1 cellular context compared by ENCODE assay signal in the genomic region with DNA sequence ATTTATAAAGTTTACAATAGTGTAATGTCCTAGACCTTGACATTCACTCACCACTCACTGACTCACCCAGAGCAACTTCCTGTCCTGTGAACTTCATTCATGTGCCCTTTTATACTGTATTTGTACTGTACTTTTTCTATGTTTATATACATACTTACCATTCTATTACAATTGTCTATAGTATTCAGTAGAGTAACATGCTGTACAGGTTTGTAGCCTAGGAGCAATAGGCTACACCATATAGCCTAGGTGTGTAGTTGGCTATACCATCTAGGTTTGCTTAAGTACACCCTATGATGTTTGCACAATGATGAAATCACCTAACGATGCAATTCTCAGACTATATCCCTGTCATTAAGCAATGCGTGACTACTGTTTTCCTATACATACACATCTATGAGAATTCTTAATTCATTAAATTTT.
A peak's percentile ranks its signal among the peaks of the same experiment; 100 is the strongest.
TF ChIP-seq lines count a peak whose summit lies in the region.

No MANE protein-coding gene starts in this region.

TF ChIP-seq in HepG2, 621 proteins besides CTCF, POLR2A, EP300 and RAD21 (continued from another document and continues in another):
- TF ChIP-seq, protein P1, sequence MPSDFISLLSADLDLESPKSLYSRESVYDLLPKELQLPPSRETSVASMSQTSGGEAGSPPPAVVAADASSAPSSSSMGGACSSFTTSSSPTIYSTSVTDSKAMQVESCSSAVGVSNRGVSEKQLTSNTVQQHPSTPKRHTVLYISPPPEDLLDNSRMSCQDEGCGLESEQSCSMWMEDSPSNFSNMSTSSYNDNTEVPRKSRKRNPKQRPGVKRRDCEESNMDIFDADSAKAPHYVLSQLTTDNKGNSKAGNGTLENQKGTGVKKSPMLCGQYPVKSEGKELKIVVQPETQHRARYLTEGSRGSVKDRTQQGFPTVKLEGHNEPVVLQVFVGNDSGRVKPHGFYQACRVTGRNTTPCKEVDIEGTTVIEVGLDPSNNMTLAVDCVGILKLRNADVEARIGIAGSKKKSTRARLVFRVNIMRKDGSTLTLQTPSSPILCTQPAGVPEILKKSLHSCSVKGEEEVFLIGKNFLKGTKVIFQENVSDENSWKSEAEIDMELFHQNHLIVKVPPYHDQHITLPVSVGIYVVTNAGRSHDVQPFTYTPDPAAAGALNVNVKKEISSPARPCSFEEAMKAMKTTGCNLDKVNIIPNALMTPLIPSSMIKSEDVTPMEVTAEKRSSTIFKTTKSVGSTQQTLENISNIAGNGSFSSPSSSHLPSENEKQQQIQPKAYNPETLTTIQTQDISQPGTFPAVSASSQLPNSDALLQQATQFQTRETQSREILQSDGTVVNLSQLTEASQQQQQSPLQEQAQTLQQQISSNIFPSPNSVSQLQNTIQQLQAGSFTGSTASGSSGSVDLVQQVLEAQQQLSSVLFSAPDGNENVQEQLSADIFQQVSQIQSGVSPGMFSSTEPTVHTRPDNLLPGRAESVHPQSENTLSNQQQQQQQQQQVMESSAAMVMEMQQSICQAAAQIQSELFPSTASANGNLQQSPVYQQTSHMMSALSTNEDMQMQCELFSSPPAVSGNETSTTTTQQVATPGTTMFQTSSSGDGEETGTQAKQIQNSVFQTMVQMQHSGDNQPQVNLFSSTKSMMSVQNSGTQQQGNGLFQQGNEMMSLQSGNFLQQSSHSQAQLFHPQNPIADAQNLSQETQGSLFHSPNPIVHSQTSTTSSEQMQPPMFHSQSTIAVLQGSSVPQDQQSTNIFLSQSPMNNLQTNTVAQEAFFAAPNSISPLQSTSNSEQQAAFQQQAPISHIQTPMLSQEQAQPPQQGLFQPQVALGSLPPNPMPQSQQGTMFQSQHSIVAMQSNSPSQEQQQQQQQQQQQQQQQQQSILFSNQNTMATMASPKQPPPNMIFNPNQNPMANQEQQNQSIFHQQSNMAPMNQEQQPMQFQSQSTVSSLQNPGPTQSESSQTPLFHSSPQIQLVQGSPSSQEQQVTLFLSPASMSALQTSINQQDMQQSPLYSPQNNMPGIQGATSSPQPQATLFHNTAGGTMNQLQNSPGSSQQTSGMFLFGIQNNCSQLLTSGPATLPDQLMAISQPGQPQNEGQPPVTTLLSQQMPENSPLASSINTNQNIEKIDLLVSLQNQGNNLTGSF (CRISPR knock-in tag; IDR thresholded peaks at IDR 0.05): no peak
- TF ChIP-seq SIX1 (CRISPR knock-in tag; IDR thresholded peaks at IDR 0.05; ENCODE audit: borderline replicate concordance) (no peak), NCOA2 (CRISPR knock-in tag; IDR thresholded peaks at IDR 0.05) (0 out of 2 replicates have a peak, but pooled peaks have one; percentile 38), ZNF670 (CRISPR knock-in tag; IDR thresholded peaks at IDR 0.05; ENCODE audit: borderline replicate concordance) (no peak), RARA (CRISPR knock-in tag; IDR thresholded peaks at IDR 0.05) (peak; percentile 86), ZNF577 (CRISPR knock-in tag; IDR thresholded peaks at IDR 0.05; ENCODE audit: borderline replicate concordance, low read depth) (no peak), HOXA9 (CRISPR knock-in tag; IDR thresholded peaks at IDR 0.05; ENCODE audit: borderline replicate concordance) (no peak), MYNN (CRISPR knock-in tag; IDR thresholded peaks at IDR 0.05; ENCODE audit: low read depth) (no peak), KDM3A (CRISPR knock-in tag; IDR thresholded peaks at IDR 0.05; ENCODE audit: low read depth) (0 out of 2 replicates have a peak, but pooled peaks have one; percentile 27), SNAPC2 (CRISPR knock-in tag; IDR thresholded peaks at IDR 0.05) (0 out of 2 replicates have a peak, but pooled peaks have one; percentile 40), CBX1 (IDR thresholded peaks at IDR 0.05; ENCODE audit: low read depth) (no peak), REL (CRISPR knock-in tag; conservative IDR thresholded peaks at IDR 0.05) (no peak), ZNF660 (CRISPR knock-in tag; IDR thresholded peaks at IDR 0.05; ENCODE audit: borderline replicate concordance, low read depth) (no peak), JARID2 (CRISPR knock-in tag; IDR thresholded peaks at IDR 0.05; ENCODE audit: insufficient replicate concordance) (no peak), ZNF878 (CRISPR knock-in tag; IDR thresholded peaks at IDR 0.05) (no peak), ZNF101 (CRISPR knock-in tag; IDR thresholded peaks at IDR 0.05; ENCODE audit: borderline replicate concordance, low read depth) (no peak), KLF12 (CRISPR knock-in tag; IDR thresholded peaks at IDR 0.05; ENCODE audit: borderline replicate concordance) (no peak), SIN3A (IDR thresholded peaks at IDR 0.05; ENCODE audit: borderline replicate concordance, low read depth, low read length) (no peak), MATR3 (CRISPR knock-in tag; IDR thresholded peaks at IDR 0.05) (no peak), ZNF251 (CRISPR knock-in tag; IDR thresholded peaks at IDR 0.05) (no peak), MAFF (IDR thresholded peaks at IDR 0.05; ENCODE audit: low read depth, low read length) (0 out of 2 replicates have a peak, but pooled peaks have one; percentile 15), SMAD1 (CRISPR knock-in tag; IDR thresholded peaks at IDR 0.05; ENCODE audit: borderline replicate concordance, low read depth) (no peak), TCF7 (IDR thresholded peaks at IDR 0.05; ENCODE audit: low read depth) (no peak), ZNF782 (CRISPR knock-in tag; IDR thresholded peaks at IDR 0.05; ENCODE audit: borderline replicate concordance) (no peak), ZNF382 (CRISPR knock-in tag; IDR thresholded peaks at IDR 0.05; ENCODE audit: borderline replicate concordance) (no peak), MED1 (CRISPR knock-in tag; IDR thresholded peaks at IDR 0.05) (no peak), ZNF367 (CRISPR knock-in tag; IDR thresholded peaks at IDR 0.05; ENCODE audit: borderline replicate concordance) (no peak), ZBTB3 (CRISPR knock-in tag; IDR thresholded peaks at IDR 0.05; ENCODE audit: borderline replicate concordance, low read depth) (no peak), ZNF24 (IDR thresholded peaks at IDR 0.05) (no peak), ZNF282 (IDR thresholded peaks at IDR 0.05; ENCODE audit: partially characterized antibody) (no peak), SPEN (CRISPR knock-in tag; IDR thresholded peaks at IDR 0.05; ENCODE audit: low read depth) (no peak), NR3C1 (CRISPR knock-in tag; IDR thresholded peaks at IDR 0.05) (no peak), PRPF4 (IDR thresholded peaks at IDR 0.05; ENCODE audit: low read depth, low read length, poor library complexity, severe bottlenecking) (no peak), KLF6 (CRISPR knock-in tag; IDR thresholded peaks at IDR 0.05) (no peak), KAT8 (CRISPR knock-in tag; IDR thresholded peaks at IDR 0.05) (peak; percentile 43; the same call in 1 of the 2 replicates), ZNF761 (CRISPR knock-in tag; conservative IDR thresholded peaks at IDR 0.05) (no peak), ZNF841 (CRISPR knock-in tag; IDR thresholded peaks at IDR 0.05; ENCODE audit: borderline replicate concordance) (no peak), ZNF10 (CRISPR knock-in tag; IDR thresholded peaks at IDR 0.05; ENCODE audit: borderline replicate concordance, low read depth) (no peak), NRL (CRISPR knock-in tag; IDR thresholded peaks at IDR 0.05; ENCODE audit: borderline replicate concordance) (no peak), PTBP1 (IDR thresholded peaks at IDR 0.05; ENCODE audit: low read depth, low read length, poor library complexity, severe bottlenecking) (no peak), NAIF1 (CRISPR knock-in tag; IDR thresholded peaks at IDR 0.05; ENCODE audit: borderline replicate concordance) (no peak), KLF15 (CRISPR knock-in tag; IDR thresholded peaks at IDR 0.05; ENCODE audit: borderline replicate concordance) (no peak)
- TF ChIP-seq, protein P2, sequence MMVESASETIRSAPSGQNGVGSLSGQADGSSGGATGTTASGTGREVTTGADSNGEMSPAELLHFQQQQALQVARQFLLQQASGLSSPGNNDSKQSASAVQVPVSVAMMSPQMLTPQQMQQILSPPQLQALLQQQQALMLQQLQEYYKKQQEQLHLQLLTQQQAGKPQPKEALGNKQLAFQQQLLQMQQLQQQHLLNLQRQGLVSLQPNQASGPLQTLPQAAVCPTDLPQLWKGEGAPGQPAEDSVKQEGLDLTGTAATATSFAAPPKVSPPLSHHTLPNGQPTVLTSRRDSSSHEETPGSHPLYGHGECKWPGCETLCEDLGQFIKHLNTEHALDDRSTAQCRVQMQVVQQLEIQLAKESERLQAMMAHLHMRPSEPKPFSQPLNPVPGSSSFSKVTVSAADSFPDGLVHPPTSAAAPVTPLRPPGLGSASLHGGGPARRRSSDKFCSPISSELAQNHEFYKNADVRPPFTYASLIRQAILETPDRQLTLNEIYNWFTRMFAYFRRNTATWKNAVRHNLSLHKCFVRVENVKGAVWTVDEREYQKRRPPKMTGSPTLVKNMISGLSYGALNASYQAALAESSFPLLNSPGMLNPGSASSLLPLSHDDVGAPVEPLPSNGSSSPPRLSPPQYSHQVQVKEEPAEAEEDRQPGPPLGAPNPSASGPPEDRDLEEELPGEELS (CRISPR knock-in tag; IDR thresholded peaks at IDR 0.05): no peak
- TF ChIP-seq, protein P3, sequence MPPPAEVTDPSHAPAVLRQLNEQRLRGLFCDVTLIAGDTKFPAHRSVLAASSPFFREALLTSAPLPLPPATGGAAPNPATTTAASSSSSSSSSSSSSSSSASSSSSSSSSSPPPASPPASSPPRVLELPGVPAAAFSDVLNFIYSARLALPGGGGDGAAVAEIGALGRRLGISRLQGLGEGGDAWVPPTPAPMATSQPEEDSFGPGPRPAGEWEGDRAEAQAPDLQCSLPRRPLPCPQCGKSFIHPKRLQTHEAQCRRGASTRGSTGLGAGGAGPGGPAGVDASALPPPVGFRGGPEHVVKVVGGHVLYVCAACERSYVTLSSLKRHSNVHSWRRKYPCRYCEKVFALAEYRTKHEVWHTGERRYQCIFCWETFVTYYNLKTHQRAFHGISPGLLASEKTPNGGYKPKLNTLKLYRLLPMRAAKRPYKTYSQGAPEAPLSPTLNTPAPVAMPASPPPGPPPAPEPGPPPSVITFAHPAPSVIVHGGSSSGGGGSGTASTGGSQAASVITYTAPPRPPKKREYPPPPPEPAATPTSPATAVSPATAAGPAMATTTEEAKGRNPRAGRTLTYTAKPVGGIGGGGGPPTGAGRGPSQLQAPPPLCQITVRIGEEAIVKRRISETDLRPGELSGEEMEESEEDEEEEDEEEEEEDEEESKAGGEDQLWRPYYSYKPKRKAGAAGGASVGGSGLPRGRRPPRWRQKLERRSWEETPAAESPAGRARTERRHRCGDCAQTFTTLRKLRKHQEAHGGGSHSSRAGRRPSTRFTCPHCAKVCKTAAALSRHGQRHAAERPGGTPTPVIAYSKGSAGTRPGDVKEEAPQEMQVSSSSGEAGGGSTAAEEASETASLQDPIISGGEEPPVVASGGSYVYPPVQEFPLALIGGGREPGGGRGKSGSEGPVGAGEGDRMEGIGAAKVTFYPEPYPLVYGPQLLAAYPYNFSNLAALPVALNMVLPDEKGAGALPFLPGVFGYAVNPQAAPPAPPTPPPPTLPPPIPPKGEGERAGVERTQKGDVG (CRISPR knock-in tag; IDR thresholded peaks at IDR 0.05; ENCODE audit: borderline replicate concordance): no peak
- TF ChIP-seq, protein P4, sequence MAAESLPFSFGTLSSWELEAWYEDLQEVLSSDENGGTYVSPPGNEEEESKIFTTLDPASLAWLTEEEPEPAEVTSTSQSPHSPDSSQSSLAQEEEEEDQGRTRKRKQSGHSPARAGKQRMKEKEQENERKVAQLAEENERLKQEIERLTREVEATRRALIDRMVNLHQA (CRISPR knock-in tag; IDR thresholded peaks at IDR 0.05): no peak
- TF ChIP-seq, protein P5, sequence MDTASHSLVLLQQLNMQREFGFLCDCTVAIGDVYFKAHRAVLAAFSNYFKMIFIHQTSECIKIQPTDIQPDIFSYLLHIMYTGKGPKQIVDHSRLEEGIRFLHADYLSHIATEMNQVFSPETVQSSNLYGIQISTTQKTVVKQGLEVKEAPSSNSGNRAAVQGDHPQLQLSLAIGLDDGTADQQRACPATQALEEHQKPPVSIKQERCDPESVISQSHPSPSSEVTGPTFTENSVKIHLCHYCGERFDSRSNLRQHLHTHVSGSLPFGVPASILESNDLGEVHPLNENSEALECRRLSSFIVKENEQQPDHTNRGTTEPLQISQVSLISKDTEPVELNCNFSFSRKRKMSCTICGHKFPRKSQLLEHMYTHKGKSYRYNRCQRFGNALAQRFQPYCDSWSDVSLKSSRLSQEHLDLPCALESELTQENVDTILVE (CRISPR knock-in tag; IDR thresholded peaks at IDR 0.05): no peak
- TF ChIP-seq, protein P6, sequence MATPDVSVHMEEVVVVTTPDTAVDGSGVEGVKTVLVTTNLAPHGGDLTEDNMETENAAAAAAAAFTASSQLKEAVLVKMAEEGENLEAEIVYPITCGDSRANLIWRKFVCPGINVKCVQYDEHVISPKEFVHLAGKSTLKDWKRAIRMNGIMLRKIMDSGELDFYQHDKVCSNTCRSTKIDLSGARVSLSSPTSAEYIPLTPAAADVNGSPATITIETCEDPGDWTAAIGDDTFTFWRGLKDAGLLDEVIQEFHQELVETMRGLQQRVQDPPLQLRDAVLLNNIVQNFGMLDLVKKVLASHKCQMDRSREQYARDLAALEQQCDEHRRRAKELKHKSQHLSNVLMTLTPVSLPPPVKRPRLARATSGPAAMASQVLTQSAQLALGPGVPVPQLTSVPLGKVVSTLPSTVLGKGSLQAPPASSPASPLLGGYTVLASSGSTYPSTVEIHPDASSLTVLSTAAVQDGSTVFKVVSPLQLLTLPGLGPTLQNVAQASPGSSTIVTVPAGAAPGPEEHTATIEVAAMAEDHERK (CRISPR knock-in tag; IDR thresholded peaks at IDR 0.05; ENCODE audit: low read depth): no peak
- TF ChIP-seq, protein P7, sequence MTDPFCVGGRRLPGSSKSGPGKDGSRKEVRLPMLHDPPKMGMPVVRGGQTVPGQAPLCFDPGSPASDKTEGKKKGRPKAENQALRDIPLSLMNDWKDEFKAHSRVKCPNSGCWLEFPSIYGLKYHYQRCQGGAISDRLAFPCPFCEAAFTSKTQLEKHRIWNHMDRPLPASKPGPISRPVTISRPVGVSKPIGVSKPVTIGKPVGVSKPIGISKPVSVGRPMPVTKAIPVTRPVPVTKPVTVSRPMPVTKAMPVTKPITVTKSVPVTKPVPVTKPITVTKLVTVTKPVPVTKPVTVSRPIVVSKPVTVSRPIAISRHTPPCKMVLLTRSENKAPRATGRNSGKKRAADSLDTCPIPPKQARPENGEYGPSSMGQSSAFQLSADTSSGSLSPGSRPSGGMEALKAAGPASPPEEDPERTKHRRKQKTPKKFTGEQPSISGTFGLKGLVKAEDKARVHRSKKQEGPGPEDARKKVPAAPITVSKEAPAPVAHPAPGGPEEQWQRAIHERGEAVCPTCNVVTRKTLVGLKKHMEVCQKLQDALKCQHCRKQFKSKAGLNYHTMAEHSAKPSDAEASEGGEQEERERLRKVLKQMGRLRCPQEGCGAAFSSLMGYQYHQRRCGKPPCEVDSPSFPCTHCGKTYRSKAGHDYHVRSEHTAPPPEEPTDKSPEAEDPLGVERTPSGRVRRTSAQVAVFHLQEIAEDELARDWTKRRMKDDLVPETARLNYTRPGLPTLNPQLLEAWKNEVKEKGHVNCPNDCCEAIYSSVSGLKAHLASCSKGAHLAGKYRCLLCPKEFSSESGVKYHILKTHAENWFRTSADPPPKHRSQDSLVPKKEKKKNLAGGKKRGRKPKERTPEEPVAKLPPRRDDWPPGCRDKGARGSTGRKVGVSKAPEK (CRISPR knock-in tag; IDR thresholded peaks at IDR 0.05; ENCODE audit: borderline replicate concordance): no peak
- TF ChIP-seq, protein P8, sequence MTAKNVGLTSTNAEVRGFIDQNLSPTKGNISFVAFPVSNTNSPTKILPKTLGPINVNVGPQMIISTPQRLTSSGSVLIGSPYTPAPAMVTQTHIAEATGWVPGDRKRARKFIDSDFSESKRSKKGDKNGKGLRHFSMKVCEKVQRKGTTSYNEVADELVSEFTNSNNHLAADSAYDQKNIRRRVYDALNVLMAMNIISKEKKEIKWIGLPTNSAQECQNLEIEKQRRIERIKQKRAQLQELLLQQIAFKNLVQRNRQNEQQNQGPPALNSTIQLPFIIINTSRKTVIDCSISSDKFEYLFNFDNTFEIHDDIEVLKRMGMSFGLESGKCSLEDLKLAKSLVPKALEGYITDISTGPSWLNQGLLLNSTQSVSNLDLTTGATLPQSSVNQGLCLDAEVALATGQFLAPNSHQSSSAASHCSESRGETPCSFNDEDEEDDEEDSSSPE (CRISPR knock-in tag; IDR thresholded peaks at IDR 0.05): no peak
